Comparison of ENCODE assay signal across 10 cellular contexts in genomic region chr3:13077431-13078157, GRCh38. TPM values are rescaled to one million over a fixed set of nuclear protein-coding genes. Genes with fewer than 3 reads are reported as not detected.
DNase-seq lines count a peak whose midpoint lies in the region; ATAC-seq and TF ChIP-seq lines count a peak whose summit lies in the region.
"Had no signal": no experiment of that assay in that cellular context is flagged by ENCODE, and none has a peak within 500 bp of the region (broad histone marks: within the 10 kb centered on the region; RNA-seq: fewer than 3 reads in every experiment).

No MANE protein-coding gene starts in this region.

- ATAC-seq in GM21529 (IDR thresholded peaks at IDR 0.05; ENCODE audit: unreplicated experiment) (no peak), GM18873 (IDR thresholded peaks at IDR 0.05; ENCODE audit: low FRiP score, unreplicated experiment) (no peak), HG02759 (IDR thresholded peaks at IDR 0.05; ENCODE audit: unreplicated experiment) (no peak)

- H2BK5ac ChIP-seq in mesenchymal stem cell (ENCODE audit: low read depth, low read length, poor library complexity, severe bottlenecking), result no peak overlapping the region

- H3K18ac ChIP-seq in mesenchymal stem cell (ENCODE audit: low read depth in 1 of 2, low read length in 2 of 2), result no peak overlapping the region

- no peak overlapping the region for H2BK120ac ChIP-seq in mesenchymal stem cell (ENCODE audit: low read depth, low read length)

- no peak overlapping the region for H3K4ac ChIP-seq in mesenchymal stem cell (ENCODE audit: low read depth in 1 of 2, low read length in 2 of 2)

- no peak for TF ChIP-seq CTCF in BE2C (IDR thresholded peaks at IDR 0.05; ENCODE audit: low read depth, low read length)

- H2AFZ ChIP-seq in mesenchymal stem cell (ENCODE audit: low read depth, low read length), result no peak overlapping the region

- H3K27me3 ChIP-seq in BE2C (peaks cover 5% of the 10 kb centered on the region; the same call in 1 of the 2 replicates), mesenchymal stem cell (ENCODE audit: control insufficient read depth in 1 of 2, insufficient read depth in 1 of 2, low read length in 2 of 2) (peaks cover 62 to 69% of the 10 kb centered on the region in 2 experiments)

- peaks cover 6% of the 10 kb centered on the region; the same call in 1 of the 2 replicates for H3K4me1 ChIP-seq in BE2C
- H3K4me1 ChIP-seq in mesenchymal stem cell (ENCODE audit: control insufficient read depth, insufficient read depth, low read depth, low read length), result peaks cover 15% of the 10 kb centered on the region

- peak overlapping the region; percentile 45 for H3K27ac ChIP-seq in angular gyrus (ENCODE audit: low read depth, low read length)
- H3K27ac ChIP-seq in mesenchymal stem cell (ENCODE audit: low read length, poor library complexity, severe bottlenecking), result no peak overlapping the region

- H4K8ac ChIP-seq in mesenchymal stem cell (ENCODE audit: low read length), result no peak overlapping the region

- no peak overlapping the region for H2BK12ac ChIP-seq in mesenchymal stem cell (ENCODE audit: low read length in 2 of 2)

- H3K23ac ChIP-seq in mesenchymal stem cell (ENCODE audit: low read length in 2 of 2), result no peak overlapping the region

- no peak overlapping the region for H2BK15ac ChIP-seq in mesenchymal stem cell (ENCODE audit: low read depth, poor library complexity, severe bottlenecking)

- no peak overlapping the region for H2AK5ac ChIP-seq in mesenchymal stem cell (ENCODE audit: low read length, severe bottlenecking)

- H3K9me3 ChIP-seq in BE2C (no peaks in the 10 kb centered on the region), mesenchymal stem cell (ENCODE audit: control insufficient read depth, low read length) (no peaks in the 10 kb centered on the region)

- DNase-seq in BE2C (peak; percentile 41), NCI-H1105 (lab: John Stamatoyannopoulos, UW) (peak; percentile 49), mesenchymal stem cell (peak; percentile 6), HUDEP-2 (lab: John Stamatoyannopoulos, UW; ENCODE audit: unreplicated experiment in 76 of 76) (no peak)
- DNase-seq: NCI-H526; stimulated activated CD8-positive, alpha-beta memory T cell treated with anti-CD3 and anti-CD28 coated beads, Interleukin-4, amount 100 ng/mL, for 48 hours had no signal

- H3K4me2 ChIP-seq in mesenchymal stem cell (ENCODE audit: low read length, poor library complexity, severe bottlenecking), result no peak overlapping the region

- no peak overlapping the region for H3K9ac ChIP-seq in mesenchymal stem cell (ENCODE audit: low read length)

- no peaks in the 10 kb centered on the region for H3K36me3 ChIP-seq in BE2C
- H3K36me3 ChIP-seq in mesenchymal stem cell (ENCODE audit: control insufficient read depth in 1 of 2, insufficient read depth in 2 of 2, low read depth in 1 of 2, low read length in 2 of 2), result no peaks in the 10 kb centered on the region

- H4K91ac ChIP-seq in mesenchymal stem cell (ENCODE audit: low read length), result no peak overlapping the region

- 70% methylated on average over 21 of the region's 21 CpGs for WGBS in mesenchymal stem cell

- no peak overlapping the region; the same call in 1 of the 2 replicates for H3K4me3 ChIP-seq in BE2C (ENCODE audit: low read depth, low read length)
- peak overlapping the region in 1 of 2 experiments; percentile 9 for H3K4me3 ChIP-seq in mesenchymal stem cell (ENCODE audit: insufficient read depth in 1 of 2, low read depth in 1 of 2, low read length in 2 of 2)

- H3K14ac ChIP-seq in mesenchymal stem cell (ENCODE audit: low read length in 2 of 2), result no peak overlapping the region

- no peaks in the 10 kb centered on the region for H3K79me1 ChIP-seq in mesenchymal stem cell (replicated peaks; ENCODE audit: low read length, poor library complexity, severe bottlenecking)

RNA-seq across cellular contexts. Expression of gene IQSEC1, which starts 4.4 kb away (rescaled TPM):
- polyA plus RNA-seq in BE2C (2012; ENCODE audit: insufficient read depth, insufficient read length, low read depth), result 32.5 TPM
- 17.8 TPM for polyA plus RNA-seq in mesenchymal stem cell (2013, experiment 1 of 2)
- 17.1 TPM for polyA plus RNA-seq in mesenchymal stem cell (2013, experiment 2 of 2)

Comparison
In these comparisons a context has a peak if more than half of its experiments do, and no peak if none do; other contexts are left out.
1. DNase-seq: peak in BE2C (single experiment), NCI-H1105 (single experiment) and mesenchymal stem cell (single experiment); none in HUDEP-2 (0 of 76).